Comparison of ENCODE assay signal across 10 cellular contexts in genomic region chr20:34415079-34415478, GRCh38. TPM values are rescaled to one million over a fixed set of nuclear protein-coding genes. Genes with fewer than 3 reads are reported as not detected.
DNase-seq lines count a peak whose midpoint lies in the region; ATAC-seq and TF ChIP-seq lines count a peak whose summit lies in the region.
"Had no signal": no experiment of that assay in that cellular context is flagged by ENCODE, and none has a peak within 500 bp of the region (broad histone marks: within the 10 kb centered on the region; RNA-seq: fewer than 3 reads in every experiment).

No MANE protein-coding gene starts in this region.

- no peaks in the 10 kb centered on the region for H3K27me3 Mint-ChIP-seq in HFFc6 (ENCODE audit: insufficient read depth)

- H3K27ac ChIP-seq in lower lobe of right lung (peak overlapping the region; percentile 13), SK-N-SH (ENCODE audit: low read depth in 2 of 2, low read length in 1 of 2) (no peak overlapping the region)

- WGBS in SK-N-SH (ENCODE audit: low lambda C conversion rate) = 99% methylated on average over 3 of the region's 3 CpGs

- no peak overlapping the region for H3K4me2 ChIP-seq in SK-N-SH

- H3F3A ChIP-seq in SK-N-SH (replicated peaks; ENCODE audit: insufficient read depth) = peaks cover 24% of the 10 kb centered on the region

- H3K9me3 ChIP-seq in lower lobe of right lung (no peaks in the 10 kb centered on the region), SK-N-SH (no peaks in the 10 kb centered on the region)

- TF ChIP-seq EP300 in SK-N-SH (IDR thresholded peaks at IDR 0.05; ENCODE audit: borderline replicate concordance in 1 of 2, low read depth in 1 of 2, low read length in 1 of 2) = no peak

- H3K4me3 Mint-ChIP-seq in HFFc6 = no peak overlapping the region

- CTCF ChIA-PET in SK-N-SH (lab: Yijun Ruan, JAX) = no interaction called here

- H3K9me2 ChIP-seq in SK-N-SH = no peaks in the 10 kb centered on the region

- no peak overlapping the region for H2AFZ ChIP-seq in SK-N-SH (ENCODE audit: low read depth)

- H3K9ac ChIP-seq in SK-N-SH = no peak overlapping the region

- peaks cover 16% of the 10 kb centered on the region for H3K36me3 Mint-ChIP-seq in HFFc6 (ENCODE audit: low read depth)

- POLR2A ChIA-PET in SK-N-SH (lab: Yijun Ruan, JAX) = no interaction called here

- intact Hi-C loops in lower lobe of right lung (cut with DNase I) = no loop called here

- no peak for TF ChIP-seq CTCF in GM12864 (IDR thresholded peaks at IDR 0.05; ENCODE audit: low read depth, low read length, missing control alignments)
- no peak for TF ChIP-seq CTCF in HFFc6 (IDR thresholded peaks at IDR 0.05)
- no peak for TF ChIP-seq CTCF in lower lobe of right lung (IDR thresholded peaks at IDR 0.05)
- TF ChIP-seq CTCF in SK-N-SH (IDR thresholded peaks at IDR 0.05) = no peak

- H4K20me1 ChIP-seq in SK-N-SH (ENCODE audit: insufficient read depth) = peaks cover 18% of the 10 kb centered on the region

- DNase-seq in GM12864 (ENCODE audit: low read depth) (peak; percentile 39), HFFc6 (no peak), OCI-M1 (lab: John Stamatoyannopoulos, UW) (peak; percentile 29), lower lobe of right lung (no peak), medulla oblongata (ENCODE audit: extremely low spot score) (no peak), ureter (ENCODE audit: low spot score) (no peak), SK-N-SH (no peak)
- DNase-seq in NK-92 treated with Interleukin-12 subunit alpha and Interleukin-12 subunit beta, amount 100 ng/mL, for 24 hours (lab: John Stamatoyannopoulos, UW) = no peak
- DNase-seq: NCI-H146, T-helper 9 cell had no signal

- no peaks in the 10 kb centered on the region for H3K9me3 Mint-ChIP-seq in HFFc6

- H3K27me3 ChIP-seq in lower lobe of right lung (ENCODE audit: low read depth) (no peaks in the 10 kb centered on the region), SK-N-SH (ENCODE audit: insufficient read depth) (no peaks in the 10 kb centered on the region)

- H3K4me3 ChIP-seq in GM12864 (ENCODE audit: low read depth, low read length) (no peak overlapping the region), lower lobe of right lung (no peak overlapping the region), SK-N-SH (ENCODE audit: low read depth in 2 of 2, low read length in 1 of 2) (no peak overlapping the region)

- ATAC-seq in lower lobe of right lung = no peak

- H3K27ac Mint-ChIP-seq in HFFc6 = peak overlapping the region; percentile 5

- H3K79me2 ChIP-seq in SK-N-SH (ENCODE audit: insufficient read depth) = peaks cover 59% of the 10 kb centered on the region

- peaks cover 43% of the 10 kb centered on the region for H3K4me1 Mint-ChIP-seq in HFFc6 (ENCODE audit: low read depth)

- peaks cover 93% of the 10 kb centered on the region for H3K36me3 ChIP-seq in lower lobe of right lung
- H3K36me3 ChIP-seq in SK-N-SH (replicated peaks in 1 of 2; ENCODE audit: control insufficient read depth in 1 of 2, insufficient read depth in 2 of 2, low read length in 1 of 2) = peaks cover 19 to 64% of the 10 kb centered on the region in 2 experiments

- H3K4me1 ChIP-seq in lower lobe of right lung = no peaks in the 10 kb centered on the region
- H3K4me1 ChIP-seq in SK-N-SH (ENCODE audit: control insufficient read depth in 1 of 2, insufficient read depth in 2 of 2, low read depth in 1 of 2, low read length in 1 of 2) = peaks cover 0 to 10% of the 10 kb centered on the region in 2 experiments; a peak in 1 of 4 replicates

- TF ChIP-seq RAD21 in SK-N-SH (IDR thresholded peaks at IDR 0.05; ENCODE audit: low read length) = no peak

TF ChIP-seq in SK-N-SH, 30 proteins besides CTCF, POLR2A, EP300 and RAD21:
- TF ChIP-seq TCF12 (IDR thresholded peaks at IDR 0.05) = no peak
- no peak for TF ChIP-seq NRF1 (IDR thresholded peaks at IDR 0.05; ENCODE audit: low read depth, low read length)
- TF ChIP-seq, protein P1, sequence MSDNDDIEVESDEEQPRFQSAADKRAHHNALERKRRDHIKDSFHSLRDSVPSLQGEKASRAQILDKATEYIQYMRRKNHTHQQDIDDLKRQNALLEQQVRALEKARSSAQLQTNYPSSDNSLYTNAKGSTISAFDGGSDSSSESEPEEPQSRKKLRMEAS (IDR thresholded peaks at IDR 0.05; ENCODE audit: low read depth) = no peak
- no peak for TF ChIP-seq FOSL2 (IDR thresholded peaks at IDR 0.05; ENCODE audit: borderline replicate concordance, low read depth)
- TF ChIP-seq RCOR1 (IDR thresholded peaks at IDR 0.05; ENCODE audit: low read length) = no peak
- TF ChIP-seq, protein P2, sequence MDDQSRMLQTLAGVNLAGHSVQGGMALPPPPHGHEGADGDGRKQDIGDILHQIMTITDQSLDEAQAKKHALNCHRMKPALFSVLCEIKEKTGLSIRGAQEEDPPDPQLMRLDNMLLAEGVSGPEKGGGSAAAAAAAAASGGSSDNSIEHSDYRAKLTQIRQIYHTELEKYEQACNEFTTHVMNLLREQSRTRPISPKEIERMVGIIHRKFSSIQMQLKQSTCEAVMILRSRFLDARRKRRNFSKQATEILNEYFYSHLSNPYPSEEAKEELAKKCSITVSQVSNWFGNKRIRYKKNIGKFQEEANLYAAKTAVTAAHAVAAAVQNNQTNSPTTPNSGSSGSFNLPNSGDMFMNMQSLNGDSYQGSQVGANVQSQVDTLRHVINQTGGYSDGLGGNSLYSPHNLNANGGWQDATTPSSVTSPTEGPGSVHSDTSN (IDR thresholded peaks at IDR 0.05) = no peak
- no peak for TF ChIP-seq USF1 (IDR thresholded peaks at IDR 0.05; ENCODE audit: borderline replicate concordance, low read depth)
- no peak for TF ChIP-seq RFX5 (IDR thresholded peaks at IDR 0.05; ENCODE audit: low read length)
- no peak for TF ChIP-seq YY1 (IDR thresholded peaks at IDR 0.05; ENCODE audit: low read depth)
- no peak for TF ChIP-seq NFIC (IDR thresholded peaks at IDR 0.05; ENCODE audit: borderline replicate concordance)
- no peak for TF ChIP-seq GATA2 (CRISPR knock-in tag; IDR thresholded peaks at IDR 0.05)
- no peak for TF ChIP-seq MXI1 (IDR thresholded peaks at IDR 0.05; ENCODE audit: low read depth, low read length)
- TF ChIP-seq ELF1 (IDR thresholded peaks at IDR 0.05) = no peak
- TF ChIP-seq TEAD4 (IDR thresholded peaks at IDR 0.05; ENCODE audit: borderline replicate concordance, insufficient read depth) = no peak
- no peak for TF ChIP-seq MEF2A (IDR thresholded peaks at IDR 0.05; ENCODE audit: borderline replicate concordance, low read depth)
- TF ChIP-seq FOXJ3 (CRISPR knock-in tag; IDR thresholded peaks at IDR 0.05) = no peak
- TF ChIP-seq GABPA (IDR thresholded peaks at IDR 0.05; ENCODE audit: low read depth) = no peak
- TF ChIP-seq POLR2AphosphoS5 (IDR thresholded peaks at IDR 0.05; ENCODE audit: low read depth, low read length) = no peak
- TF ChIP-seq IRF3 (IDR thresholded peaks at IDR 0.05; ENCODE audit: low read depth, low read length) = no peak

RNA-seq across cellular contexts. Expression of gene ITCH, which starts 52.0 kb away (rescaled TPM):
- 10 to 100 TPM; 55.0 to 63.3 (median 59.1) TPM for total RNA-seq in HFFc6 (2021; fragmentation: NEBNext Ultra II Directional; extraction: Animal tissue kit (Norgen Biotek cat#: 25700))
- total RNA-seq in lower lobe of right lung (57.5 TPM), ureter (65.0 TPM)
- 3.8 and 4.1 TPM in 2 replicates for polyA plus RNA-seq in SK-N-SH (2012; rRNA removed)
- polyA plus RNA-seq in SK-N-SH (2012; cell fraction: cytosol; rRNA removed) = 5.5 and 6.7 TPM in 2 replicates
- polyA plus RNA-seq in SK-N-SH (2012; cell fraction: nucleus; rRNA removed) = 3.1 and 6.3 TPM in 2 replicates

Comparison
In these comparisons a context has a peak if more than half of its experiments do, and no peak if none do; other contexts are left out.
1. DNase-seq: peak in GM12864 (single experiment) and OCI-M1 (single experiment); none in HFFc6 (single experiment), lower lobe of right lung (single experiment), medulla oblongata (single experiment), ureter (single experiment), SK-N-SH (single experiment) and NK-92 treated with Interleukin-12 subunit alpha and Interleukin-12 subunit beta, amount 100 ng/mL, for 24 hours (single experiment).